ENCODE assay signal across 25 cellular contexts in genomic region chr2:163367825-163368582, GRCh38.
"Had no signal": no experiment of that assay in that cellular context is flagged by ENCODE, and none has a peak within 500 bp of the region (broad histone marks: within the 10 kb centered on the region; RNA-seq: fewer than 3 reads in every experiment).

No MANE protein-coding gene starts in this region.

- H3K9me3 ChIP-seq: ovary, right lobe of liver, sigmoid colon, stomach, thoracic aorta, thyroid gland, upper lobe of left lung, vagina had no signal

- H3K27ac ChIP-seq: neural progenitor cell, ovary, parathyroid adenoma, psoas muscle, right lobe of liver, sigmoid colon, stomach, thoracic aorta, thyroid gland, tibial nerve, upper lobe of left lung, vagina had no signal

- DNase-seq: occipital lobe; ovary; posterior cingulate gyrus; psoas muscle; right cardiac atrium; right lobe of liver; sigmoid colon; small intestine; stimulated activated CD4-positive, alpha-beta T cell treated with anti-CD3 and anti-CD28 coated beads, Interleukin-15, amount 100 ng/mL, for 24 hours; stimulated activated CD4-positive, alpha-beta T cell treated with anti-CD3 and anti-CD28 coated beads, Interleukin-2, amount 100 ng/mL, for 24 hours; stimulated activated CD4-positive, alpha-beta T cell treated with anti-CD3 and anti-CD28 coated beads, Interleukin-2, amount 100 ng/mL, for 48 hours; stimulated activated CD4-positive, alpha-beta T cell treated with anti-CD3 and anti-CD28 coated beads, Interleukin-4, amount 100 ng/mL, for 24 hours; stimulated activated naive B cell treated with anti-CD40 and anti-IgM and Interleukin-4, amounts not matched to agents 10 μg/mL and 1 μg/mL and 100 μg/mL, for 72 hours; stimulated activated naive CD4-positive, alpha-beta T cell treated with Interleukin-2 at 50 U/mL for 16 hours; stomach; thyroid gland; trophoblast cell; upper lobe of left lung had no signal

- H3K4me3 ChIP-seq: neural progenitor cell, ovary, psoas muscle, right lobe of liver, sigmoid colon, stomach, thoracic aorta, thyroid gland, tibial nerve, upper lobe of left lung, vagina had no signal

- H3K4me1 ChIP-seq: neural progenitor cell, parathyroid adenoma, psoas muscle, right lobe of liver, sigmoid colon, stomach, thyroid gland, tibial nerve, upper lobe of left lung, vagina had no signal

- H3K27me3 ChIP-seq: neural progenitor cell, ovary, right lobe of liver, sigmoid colon, stomach, thyroid gland, tibial nerve, upper lobe of left lung, vagina had no signal

- ATAC-seq: psoas muscle; right cardiac atrium; stimulated activated effector memory CD8-positive, alpha-beta T cell treated with anti-CD3 and anti-CD28 coated beads, Interleukin-12 subunit alpha, Interleukin-12 subunit beta, amount 100 ng/mL, for 72 hours; stimulated activated naive B cell treated with anti-CD40 and anti-IgM and Interleukin-4, amounts not matched to agents 10 μg/mL and 1 μg/mL and 100 μg/mL, for 72 hours had no signal

- FAIRE-seq: small intestine, urothelium cell line had no signal

- H3K4me2 ChIP-seq: neural progenitor cell had no signal
